Comparison of ENCODE assay signal across 13 cellular contexts in genomic region chr9:133107245-133107722, GRCh38. TPM values are rescaled to one million over a fixed set of nuclear protein-coding genes. Genes with fewer than 3 reads are reported as not detected.
"Had no signal": no experiment of that assay in that cellular context is flagged by ENCODE, and none has a peak within 500 bp of the region (broad histone marks: within the 10 kb centered on the region; RNA-seq: fewer than 3 reads in every experiment).

No MANE protein-coding gene starts in this region.

- H3K79me2 ChIP-seq: parathyroid adenoma had no signal

- DNase-seq: activated CD4-positive, alpha-beta T cell treated with anti-CD3 and anti-CD28 coated beads, Interleukin-2, amount 50 U/mL, for 48 hours; activated naive CD4-positive, alpha-beta T cell; activated T-cell treated with anti-CD3 and anti-CD28 coated beads, Interleukin-2, amount 50 U/mL, for 72 hours; cortex of kidney; immature natural killer cell; mesenchymal stem cell; stimulated activated naive B cell treated with anti-CD40 and anti-IgM and Interleukin-4, amounts not matched to agents 10 μg/mL and 1 μg/mL and 100 μg/mL, for 72 hours; trophoblast cell had no signal

- ATAC-seq: activated CD4-positive, CD25-positive, alpha-beta regulatory T cell treated with anti-CD3 and anti-CD28 coated beads, Interleukin-2, amount 50 U/mL, for 24 hours; activated T-cell treated with anti-CD3 and anti-CD28 coated beads, Interleukin-2, amount 50 U/mL, for 72 hours; left colon; stimulated activated naive B cell treated with anti-CD40 and anti-IgM and Interleukin-4, amounts not matched to agents 10 μg/mL and 1 μg/mL and 100 μg/mL, for 72 hours had no signal

- H3K4me3 ChIP-seq: smooth muscle cell had no signal

- H3K4me1 ChIP-seq: parathyroid adenoma had no signal

- H3K9ac ChIP-seq: parathyroid adenoma had no signal

- H2AFZ ChIP-seq: parathyroid adenoma had no signal

- H3K27ac ChIP-seq: parathyroid adenoma had no signal

- H3K4me2 ChIP-seq: smooth muscle cell had no signal

RNA-seq across cellular contexts. Expression of gene CEL, which starts 45.5 kb away (rescaled TPM):
- polyA plus RNA-seq: immature natural killer cell had no signal

RNA-seq across cellular contexts. Expression of gene GBGT1, which starts 56.4 kb away (rescaled TPM):
- polyA plus RNA-seq: immature natural killer cell, neural cell had no signal
